Comparison of ENCODE assay signal across 17 cellular contexts in the genomic region with DNA sequence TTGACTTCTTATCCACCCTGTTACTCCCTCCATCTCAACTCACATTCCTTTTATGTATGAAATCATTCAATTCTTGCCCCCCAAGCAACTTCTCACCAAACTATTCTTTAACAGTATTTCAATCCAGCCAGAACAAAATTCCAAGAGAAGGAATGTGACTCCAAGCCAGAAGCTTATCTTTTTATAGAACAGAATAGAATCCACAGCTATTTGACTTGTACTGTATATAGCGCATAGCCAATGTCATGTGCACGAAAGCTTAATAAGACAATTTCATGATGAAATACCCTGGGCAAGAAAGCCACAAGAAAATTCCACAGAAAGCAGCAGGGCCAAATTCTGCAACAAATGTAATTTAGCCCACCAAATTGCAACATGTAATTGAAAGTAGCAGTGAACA.
DNase-seq lines count a peak whose midpoint lies in the region; ATAC-seq lines count a peak whose summit lies in the region.
"Had no signal": no experiment of that assay in that cellular context is flagged by ENCODE, and none has a peak within 500 bp of the region (broad histone marks: within the 10 kb centered on the region; RNA-seq: fewer than 3 reads in every experiment).

No MANE protein-coding gene starts in this region.

- POLR2A ChIA-PET in T-cell (lab: Charles Lee) = interaction anchor here in 1 of 2 donors (0.6 kb wide), 1 partner anchor 34 kb away, joined by 4 read pairs; no protein-coding TSS in a partner anchor

- no peak overlapping the region for H3K27ac Mint-ChIP-seq in T-cell
- H3K27ac Mint-ChIP-seq: activated naive CD8-positive, alpha-beta T cell treated with anti-CD3 and anti-CD28 coated beads, Interleukin-2, amount 10 ng/mL, durations not matched to agents 7 days and 5 days; activated T-cell treated with anti-CD3 and anti-CD28 coated beads, Interleukin-2, amount 50 U/mL, for 24 hours had no signal

- H3K4me1 Mint-ChIP-seq in T-cell = peaks cover 0 to 9% (median 8%) of the 10 kb centered on the region in 3 donors

- no peak for ATAC-seq in T-cell (replicated peaks in 1 of 4)
- no peak for ATAC-seq in HG02588 (IDR thresholded peaks at IDR 0.05; ENCODE audit: unreplicated experiment)

- DNase-seq in A172 (ENCODE audit: low spot score) = peak; percentile 4
- DNase-seq in H4 (ENCODE audit: low spot score) = peak; percentile 23
- DNase-seq in astrocyte of the hippocampus (ENCODE audit: low read depth, low spot score) = peak; percentile 85
- DNase-seq in kidney glomerular epithelial cell (lab: John Stamatoyannopoulos, UW) = peak; percentile 45
- no peak for DNase-seq in NCI-H2196 treated with DMSO at 0.1 percent for 48 hours (lab: John Stamatoyannopoulos, UW; ENCODE audit: unreplicated experiment)
- no peak for DNase-seq in T-cell
- DNase-seq in cortex of kidney (lab: John Stamatoyannopoulos, UW) = no peak
- DNase-seq: activated CD4-positive, alpha-beta T cell treated with anti-CD3 and anti-CD28 coated beads, Interleukin-2, amount 50 U/mL, for 48 hours; activated naive CD8-positive, alpha-beta T cell treated with anti-CD3 and anti-CD28 coated beads, Interleukin-2, amount 10 ng/mL, durations not matched to agents 7 days and 5 days; activated T-cell treated with anti-CD3 and anti-CD28 coated beads, Interleukin-2, amount 50 U/mL, for 24 hours; Calu3; left ventricle myocardium inferior; NCI-H1417 treated with DMSO at 0.1 percent for 48 hours; NCI-H2227 treated with DMSO at 0.1 percent for 48 hours; stimulated activated naive CD4-positive, alpha-beta T cell treated with Interleukin-2 at 50 U/mL for 16 hours; upper lobe of left lung had no signal

- no peaks in the 10 kb centered on the region for H3K36me3 Mint-ChIP-seq in T-cell
- H3K36me3 Mint-ChIP-seq: activated naive CD8-positive, alpha-beta T cell treated with anti-CD3 and anti-CD28 coated beads, Interleukin-2, amount 10 ng/mL, durations not matched to agents 7 days and 5 days had no signal

- H3K27me3 Mint-ChIP-seq in T-cell = peaks cover 3 to 7% of the 10 kb centered on the region in 2 donors
- H3K27me3 Mint-ChIP-seq: activated naive CD8-positive, alpha-beta T cell treated with anti-CD3 and anti-CD28 coated beads, Interleukin-2, amount 10 ng/mL, durations not matched to agents 7 days and 5 days; activated T-cell treated with anti-CD3 and anti-CD28 coated beads, Interleukin-2, amount 50 U/mL, for 24 hours had no signal

- CTCF ChIA-PET in T-cell (lab: Charles Lee) = no interaction called here

- no peak overlapping the region for H3K4me3 Mint-ChIP-seq in T-cell
- H3K4me3 Mint-ChIP-seq: activated naive CD8-positive, alpha-beta T cell treated with anti-CD3 and anti-CD28 coated beads, Interleukin-2, amount 10 ng/mL, durations not matched to agents 7 days and 5 days; activated T-cell treated with anti-CD3 and anti-CD28 coated beads, Interleukin-2, amount 50 U/mL, for 24 hours had no signal

- H3K9me3 Mint-ChIP-seq in T-cell = peaks cover 0 to 6% (median 0%) of the 10 kb centered on the region in 3 donors
- H3K9me3 Mint-ChIP-seq: activated naive CD8-positive, alpha-beta T cell treated with anti-CD3 and anti-CD28 coated beads, Interleukin-2, amount 10 ng/mL, durations not matched to agents 7 days and 5 days; activated T-cell treated with anti-CD3 and anti-CD28 coated beads, Interleukin-2, amount 50 U/mL, for 24 hours had no signal

Comparison
In these comparisons a context has a peak if more than half of its experiments do, and no peak if none do; other contexts are left out.
1. DNase-seq: peak in A172 (single experiment), H4 (single experiment), astrocyte of the hippocampus (single experiment) and kidney glomerular epithelial cell (single experiment); none in NCI-H2196 treated with DMSO at 0.1 percent for 48 hours (single experiment), T-cell (0 of 34) and cortex of kidney (single experiment).